13 cellular contexts compared by ENCODE assay signal in genomic region chr15:79595271-79595670, GRCh38.
DNase-seq lines count a peak whose midpoint lies in the region; ATAC-seq and TF ChIP-seq lines count a peak whose summit lies in the region.
"Had no signal": no experiment of that assay in that cellular context is flagged by ENCODE, and none has a peak within 500 bp of the region (broad histone marks: within the 10 kb centered on the region; RNA-seq: fewer than 3 reads in every experiment).

No MANE protein-coding gene starts in this region.

- H3K36me3 ChIP-seq in OCI-LY1 (ENCODE audit: insufficient read depth, low read length): no peaks in the 10 kb centered on the region
- H3K36me3 ChIP-seq: BLaER1 treated with 17β-estradiol and CSF1 and Interleukin-3, amounts not matched to agents 10 nM and 100 nM had no signal

- no peaks in the 10 kb centered on the region for H3F3A ChIP-seq in OCI-LY1 (ENCODE audit: insufficient read depth, low read length)

- no peak overlapping the region for H3K27ac ChIP-seq in OCI-LY1 (ENCODE audit: low read depth, low read length, poor library complexity, severe bottlenecking)
- H3K27ac ChIP-seq: BLaER1 treated with 17β-estradiol and CSF1 and Interleukin-3, amounts not matched to agents 10 nM and 100 nM; RWPE1 had no signal

- no peaks in the 10 kb centered on the region for H3K9me3 ChIP-seq in OCI-LY1 (ENCODE audit: low read length)
- H3K9me3 ChIP-seq: BLaER1 treated with 17β-estradiol and CSF1 and Interleukin-3, amounts not matched to agents 10 nM and 100 nM; Caco-2; SK-N-SH had no signal

- H3K4me1 Mint-ChIP-seq in activated T-cell treated with anti-CD3 and anti-CD28 coated beads, Interleukin-2, amount 50 U/mL, for 72 hours (ENCODE audit: low read depth): peaks cover 6% of the 10 kb centered on the region
- H3K4me1 Mint-ChIP-seq: CD4-positive, alpha-beta memory T cell had no signal

- H3K9me3 Mint-ChIP-seq in activated T-cell treated with anti-CD3 and anti-CD28 coated beads, Interleukin-2, amount 50 U/mL, for 72 hours: no peaks in the 10 kb centered on the region

- peak overlapping the region; percentile 63; the same call in 1 of the 2 replicates for H2AFZ ChIP-seq in OCI-LY1 (ENCODE audit: low read length)

- H3K9ac ChIP-seq in OCI-LY1 (ENCODE audit: low read length): no peak overlapping the region
- H3K9ac ChIP-seq: BLaER1 treated with 17β-estradiol and CSF1 and Interleukin-3, amounts not matched to agents 10 nM and 100 nM; SK-N-SH had no signal

- no peak overlapping the region for H3K4me3 Mint-ChIP-seq in activated T-cell treated with anti-CD3 and anti-CD28 coated beads, Interleukin-2, amount 50 U/mL, for 72 hours
- H3K4me3 Mint-ChIP-seq: CD4-positive, alpha-beta memory T cell had no signal

- no peaks in the 10 kb centered on the region for H3K79me2 ChIP-seq in OCI-LY1 (ENCODE audit: insufficient read depth, low read length)

- no peaks in the 10 kb centered on the region for H3K4me1 ChIP-seq in OCI-LY1 (ENCODE audit: insufficient read depth, low read length, severe bottlenecking)
- H3K4me1 ChIP-seq: BLaER1 treated with 17β-estradiol and CSF1 and Interleukin-3, amounts not matched to agents 10 nM and 100 nM; Caco-2 had no signal

- no peak overlapping the region for H3K4me3 ChIP-seq in OCI-LY1 (ENCODE audit: low read depth, low read length, poor library complexity, severe bottlenecking)
- H3K4me3 ChIP-seq: BLaER1 treated with 17β-estradiol and CSF1 and Interleukin-3, amounts not matched to agents 10 nM and 100 nM had no signal

- no peaks in the 10 kb centered on the region for H3K36me3 Mint-ChIP-seq in activated T-cell treated with anti-CD3 and anti-CD28 coated beads, Interleukin-2, amount 50 U/mL, for 72 hours (ENCODE audit: insufficient read depth in 2 of 2)
- H3K36me3 Mint-ChIP-seq: CD4-positive, alpha-beta memory T cell had no signal

- no peak overlapping the region for H3K4me2 ChIP-seq in OCI-LY1 (ENCODE audit: low read length)
- H3K4me2 ChIP-seq: BLaER1 treated with 17β-estradiol and CSF1 and Interleukin-3, amounts not matched to agents 10 nM and 100 nM; SK-N-SH had no signal

- H3K9me2 ChIP-seq in OCI-LY1 (ENCODE audit: low read depth, low read length): no peaks in the 10 kb centered on the region
- H3K9me2 ChIP-seq: SK-N-SH had no signal

- ATAC-seq in activated T-cell treated with anti-CD3 and anti-CD28 coated beads, Interleukin-2, amount 50 U/mL, for 72 hours (replicated peaks in 1 of 2): no peak

- peaks cover 40% of the 10 kb centered on the region for H3K27me3 Mint-ChIP-seq in activated T-cell treated with anti-CD3 and anti-CD28 coated beads, Interleukin-2, amount 50 U/mL, for 72 hours (ENCODE audit: low read depth)

- no peak overlapping the region for H3K27ac Mint-ChIP-seq in activated T-cell treated with anti-CD3 and anti-CD28 coated beads, Interleukin-2, amount 50 U/mL, for 72 hours
- H3K27ac Mint-ChIP-seq: CD4-positive, alpha-beta memory T cell had no signal

- TF ChIP-seq CTCF in OCI-LY1 (IDR thresholded peaks at IDR 0.05; ENCODE audit: low read length): no peak

- H4K20me1 ChIP-seq in OCI-LY1 (ENCODE audit: insufficient read depth, low read length): no peaks in the 10 kb centered on the region
- H4K20me1 ChIP-seq: BLaER1 treated with 17β-estradiol and CSF1 and Interleukin-3, amounts not matched to agents 10 nM and 100 nM had no signal

- H3K27me3 ChIP-seq in OCI-LY1 (ENCODE audit: insufficient read depth, low read length): peaks cover 4% of the 10 kb centered on the region; the same call in 1 of the 2 replicates
- H3K27me3 ChIP-seq: BLaER1 treated with 17β-estradiol and CSF1 and Interleukin-3, amounts not matched to agents 10 nM and 100 nM had no signal

- peak; percentile 23 for DNase-seq in NCI-H82 (lab: John Stamatoyannopoulos, UW)
- DNase-seq in NCI-H82 treated with DMSO at 0.1 percent for 48 hours (lab: John Stamatoyannopoulos, UW; ENCODE audit: unreplicated experiment): no peak
- DNase-seq in ecto neural progenitor cell (ENCODE audit: low spot score): peak; percentile 26
- DNase-seq in T1000 (lab: John Stamatoyannopoulos, UW): no peak
- DNase-seq in activated T-cell treated with anti-CD3 and anti-CD28 coated beads, Interleukin-2, amount 50 U/mL, for 72 hours: no peak
- no peak for DNase-seq in activated effector memory CD4-positive, alpha-beta T cell treated with anti-CD3 and anti-CD28 coated beads, Interleukin-2, amount 50 U/mL, for 16 hours
- no peak for DNase-seq in NCI-H187 treated with DMSO at 0.1 percent for 48 hours (lab: John Stamatoyannopoulos, UW)

Comparison
In these comparisons a context has a peak if more than half of its experiments do, and no peak if none do; other contexts are left out.
1. DNase-seq: peak in NCI-H82 (single experiment) and ecto neural progenitor cell (single experiment); none in NCI-H82 treated with DMSO at 0.1 percent for 48 hours (single experiment), T1000 (single experiment), activated T-cell treated with anti-CD3 and anti-CD28 coated beads, Interleukin-2, amount 50 U/mL, for 72 hours (0 of 2), activated effector memory CD4-positive, alpha-beta T cell treated with anti-CD3 and anti-CD28 coated beads, Interleukin-2, amount 50 U/mL, for 16 hours (single experiment) and NCI-H187 treated with DMSO at 0.1 percent for 48 hours (single experiment).